20 cellular contexts compared by ENCODE assay signal in genomic region chr13:99677388-99677951, GRCh38.
DNase-seq lines count a peak whose midpoint lies in the region; ATAC-seq, FAIRE-seq and TF ChIP-seq lines count a peak whose summit lies in the region.
"Had no signal": no experiment of that assay in that cellular context is flagged by ENCODE, and none has a peak within 500 bp of the region (broad histone marks: within the 10 kb centered on the region; RNA-seq: fewer than 3 reads in every experiment).

No MANE protein-coding gene starts in this region.

- CTCF ChIA-PET in WTC11 (lab: Charles Lee) = interaction anchor here (1.2 kb wide), 1 partner anchor 11 kb away, joined by 4 read pairs; no protein-coding TSS in a partner anchor

- H3K27me3 ChIP-seq in small intestine (ENCODE audit: control insufficient read depth in 2 of 2, insufficient read depth in 2 of 2, low read length in 2 of 2) = no peaks in the 10 kb centered on the region
- H3K27me3 ChIP-seq: SJCRH30, spleen, upper lobe of right lung had no signal

- DNase-seq in NCI-H2107 treated with DMSO at 0.1 percent for 48 hours (lab: John Stamatoyannopoulos, UW; ENCODE audit: unreplicated experiment) (peak; percentile 52), NCI-H2107 (lab: John Stamatoyannopoulos, UW) (no peak), NCI-H2081 (lab: John Stamatoyannopoulos, UW) (peak; percentile 89 to 97), WTC11 (ENCODE audit: low spot score) (no peak), nephron progenitor cell (no peak), small intestine (no peak)
- DNase-seq: activated CD4-positive, alpha-beta T cell treated with anti-CD3 and anti-CD28 coated beads, Interleukin-2, amount 10 ng/mL, durations not matched to agents 24 days and 14 days; activated naive CD8-positive, alpha-beta T cell treated with anti-CD3 and anti-CD28 coated beads for 36 hours; CD4-positive, alpha-beta T cell; NCI-H146; SJCRH30; spleen; stimulated activated naive CD4-positive, alpha-beta T cell treated with Interleukin-2 at 50 U/mL for 16 hours; upper lobe of right lung had no signal

- no peak overlapping the region for H3K4me3 Mint-ChIP-seq in WTC11
- H3K4me3 Mint-ChIP-seq in nephron progenitor cell = peak overlapping the region; percentile 45
- H3K4me3 Mint-ChIP-seq: activated CD4-positive, alpha-beta T cell treated with anti-CD3 and anti-CD28 coated beads, Interleukin-2, amount 10 ng/mL, durations not matched to agents 24 days and 14 days; activated naive CD8-positive, alpha-beta T cell treated with anti-CD3 and anti-CD28 coated beads for 36 hours; CD4-positive, alpha-beta T cell had no signal

- H3K27ac Mint-ChIP-seq in WTC11 (peak overlapping the region; percentile 43; the same call in 1 of the 2 replicates), nephron progenitor cell (peak overlapping the region; percentile 90)
- H3K27ac Mint-ChIP-seq: activated CD4-positive, alpha-beta T cell treated with anti-CD3 and anti-CD28 coated beads, Interleukin-2, amount 10 ng/mL, durations not matched to agents 24 days and 14 days; activated naive CD8-positive, alpha-beta T cell treated with anti-CD3 and anti-CD28 coated beads for 36 hours; CD4-positive, alpha-beta T cell had no signal

- H3K4me1 Mint-ChIP-seq in WTC11 (peaks cover 50% of the 10 kb centered on the region), nephron progenitor cell (peaks cover 34% of the 10 kb centered on the region)
- H3K4me1 Mint-ChIP-seq: activated CD4-positive, alpha-beta T cell treated with anti-CD3 and anti-CD28 coated beads, Interleukin-2, amount 10 ng/mL, durations not matched to agents 24 days and 14 days; activated naive CD8-positive, alpha-beta T cell treated with anti-CD3 and anti-CD28 coated beads for 36 hours had no signal

- no peak for ATAC-seq in WTC11
- no peak for ATAC-seq in HG02884 (IDR thresholded peaks at IDR 0.05; ENCODE audit: unreplicated experiment)
- no peak for ATAC-seq in HG03439 (IDR thresholded peaks at IDR 0.05; ENCODE audit: unreplicated experiment)
- ATAC-seq: A549, HCT116, upper lobe of right lung had no signal

- no peaks in the 10 kb centered on the region for H3K4me1 ChIP-seq in small intestine (ENCODE audit: control insufficient read depth in 2 of 2, insufficient read depth in 1 of 2, low read depth in 1 of 2, low read length in 1 of 2)
- H3K4me1 ChIP-seq: SJCRH30 had no signal

- POLR2A ChIA-PET in WTC11 (lab: Charles Lee) = interaction anchor here (1.1 kb wide), 1 partner anchor 9 kb away, joined by 4 read pairs; no protein-coding TSS in a partner anchor

- no peak overlapping the region for H3K27ac ChIP-seq in small intestine (ENCODE audit: low read depth in 1 of 2, low read length in 1 of 2)
- H3K27ac ChIP-seq: A549, SJCRH30, spleen, upper lobe of right lung had no signal

- H3K9me3 ChIP-seq in small intestine (ENCODE audit: control insufficient read depth, low read depth) = no peaks in the 10 kb centered on the region
- H3K9me3 ChIP-seq: A549, SJCRH30, spleen, upper lobe of right lung had no signal

- 11 to 29% (median 25%) methylated on average over 5 of the region's 5 CpGs for WGBS in small intestine, 3 donors

- H3K9me3 Mint-ChIP-seq in WTC11 = no peaks in the 10 kb centered on the region
- peaks cover 12% of the 10 kb centered on the region for H3K9me3 Mint-ChIP-seq in nephron progenitor cell
- H3K9me3 Mint-ChIP-seq: activated CD4-positive, alpha-beta T cell treated with anti-CD3 and anti-CD28 coated beads, Interleukin-2, amount 10 ng/mL, durations not matched to agents 24 days and 14 days; activated naive CD8-positive, alpha-beta T cell treated with anti-CD3 and anti-CD28 coated beads for 36 hours; CD4-positive, alpha-beta T cell had no signal

- H3K36me3 Mint-ChIP-seq in WTC11 = no peaks in the 10 kb centered on the region; the same call in 1 of the 2 replicates
- H3K36me3 Mint-ChIP-seq in nephron progenitor cell (ENCODE audit: low read depth) = no peaks in the 10 kb centered on the region

- FAIRE-seq in small intestine (lab: Jason Lieb, UNC) = no peak
- FAIRE-seq: A549, bronchial epithelial cell, GM12892 had no signal

- H3K27me3 Mint-ChIP-seq in WTC11 (ENCODE audit: low read depth) (no peaks in the 10 kb centered on the region), nephron progenitor cell (ENCODE audit: low read depth, poor library complexity) (no peaks in the 10 kb centered on the region)
- H3K27me3 Mint-ChIP-seq: activated naive CD8-positive, alpha-beta T cell treated with anti-CD3 and anti-CD28 coated beads for 36 hours; CD4-positive, alpha-beta T cell had no signal

- TF ChIP-seq CTCF in WTC11 (IDR thresholded peaks at IDR 0.05) = no peak
- TF ChIP-seq CTCF in nephron progenitor cell (IDR thresholded peaks at IDR 0.05) = no peak

- no peak overlapping the region for H3K4me3 ChIP-seq in small intestine (ENCODE audit: low read depth in 1 of 2, low read length in 2 of 2)
- H3K4me3 ChIP-seq: A549, SJCRH30, spleen, upper lobe of right lung had no signal

- no peaks in the 10 kb centered on the region for H3K36me3 ChIP-seq in small intestine (ENCODE audit: control insufficient read depth in 2 of 2, insufficient read depth in 2 of 2, low read length in 2 of 2)
- H3K36me3 ChIP-seq: SJCRH30, spleen, upper lobe of right lung had no signal

TF ChIP-seq in WTC11, 78 proteins besides CTCF, POLR2A, EP300 and RAD21:
- no peak for TF ChIP-seq MAX (CRISPR knock-in tag; IDR thresholded peaks at IDR 0.05)
- TF ChIP-seq FOXP1 (CRISPR knock-in tag; IDR thresholded peaks at IDR 0.05; ENCODE audit: borderline replicate concordance) = no peak
- TF ChIP-seq, protein P1, sequence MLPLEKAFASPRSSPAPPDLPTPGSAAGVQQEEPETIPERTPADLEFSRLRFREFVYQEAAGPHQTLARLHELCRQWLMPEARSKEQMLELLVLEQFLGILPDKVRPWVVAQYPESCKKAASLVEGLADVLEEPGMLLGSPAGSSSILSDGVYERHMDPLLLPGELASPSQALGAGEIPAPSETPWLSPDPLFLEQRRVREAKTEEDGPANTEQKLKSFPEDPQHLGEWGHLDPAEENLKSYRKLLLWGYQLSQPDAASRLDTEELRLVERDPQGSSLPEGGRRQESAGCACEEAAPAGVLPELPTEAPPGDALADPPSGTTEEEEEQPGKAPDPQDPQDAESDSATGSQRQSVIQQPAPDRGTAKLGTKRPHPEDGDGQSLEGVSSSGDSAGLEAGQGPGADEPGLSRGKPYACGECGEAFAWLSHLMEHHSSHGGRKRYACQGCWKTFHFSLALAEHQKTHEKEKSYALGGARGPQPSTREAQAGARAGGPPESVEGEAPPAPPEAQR (CRISPR knock-in tag; IDR thresholded peaks at IDR 0.05) = no peak
- TF ChIP-seq E2F5 (CRISPR knock-in tag; IDR thresholded peaks at IDR 0.05) = no peak
- TF ChIP-seq ZNF671 (CRISPR knock-in tag; IDR thresholded peaks at IDR 0.05) = no peak
- TF ChIP-seq MYBL2 (CRISPR knock-in tag; IDR thresholded peaks at IDR 0.05) = no peak
- no peak for TF ChIP-seq ATF1 (CRISPR knock-in tag; IDR thresholded peaks at IDR 0.05)
- no peak for TF ChIP-seq NFE2L1 (CRISPR knock-in tag; IDR thresholded peaks at IDR 0.05)
- no peak for TF ChIP-seq AR (CRISPR knock-in tag; IDR thresholded peaks at IDR 0.05)
- no peak for TF ChIP-seq SOX15 (CRISPR knock-in tag; IDR thresholded peaks at IDR 0.05)

Comparison
In these comparisons a context has a peak if more than half of its experiments do, and no peak if none do; other contexts are left out.
1. DNase-seq: peak in NCI-H2107 treated with DMSO at 0.1 percent for 48 hours (single experiment) and NCI-H2081 (2 of 2); none in NCI-H2107 (single experiment), WTC11 (single experiment), nephron progenitor cell (single experiment) and small intestine (single experiment).